Comparison of ENCODE assay signal across 1 cellular context in genomic region chr2:195656859-195657633, GRCh38.
A peak's percentile ranks its signal among the peaks of the same experiment; 100 is the strongest.
TF ChIP-seq lines count a peak whose summit lies in the region.

Gene SLC39A10, plus strand, starts transcription at chr2:195657226. Its CDS starts 22,817 bp downstream, at chr2:195680043.

TF ChIP-seq in HepG2, 621 proteins besides CTCF, POLR2A, EP300 and RAD21 (continued from another document and continues in another):
- TF ChIP-seq ZUFSP (CRISPR knock-in tag; IDR thresholded peaks at IDR 0.05; ENCODE audit: borderline replicate concordance) (no peak), ZNF605 (CRISPR knock-in tag; IDR thresholded peaks at IDR 0.05) (no peak), RARA (CRISPR knock-in tag; IDR thresholded peaks at IDR 0.05) (0 out of 2 replicates have a peak, but pooled peaks have one; percentile 6), NR2C2 (CRISPR knock-in tag; IDR thresholded peaks at IDR 0.05; ENCODE audit: borderline replicate concordance) (no peak), PHB2 (IDR thresholded peaks at IDR 0.05; ENCODE audit: partially characterized antibody) (no peak), PHF20 (CRISPR knock-in tag; IDR thresholded peaks at IDR 0.05) (0 out of 2 replicates have a peak, but pooled peaks have one; percentile 14), ATF7 (IDR thresholded peaks at IDR 0.05) (no peak), ATF7 (CRISPR knock-in tag; IDR thresholded peaks at IDR 0.05) (peak; percentile 24; the same call in 1 of the 2 replicates), SIN3B (IDR thresholded peaks at IDR 0.05; ENCODE audit: low read length) (no peak), ARID4A (CRISPR knock-in tag; IDR thresholded peaks at IDR 0.05; ENCODE audit: borderline replicate concordance) (no peak; the same call in 1 of the 2 replicates), ZNF83 (CRISPR knock-in tag; IDR thresholded peaks at IDR 0.05; ENCODE audit: borderline replicate concordance) (no peak), DR1 (CRISPR knock-in tag; IDR thresholded peaks at IDR 0.05) (peak; percentile 98), GABPB1 (CRISPR knock-in tag; IDR thresholded peaks at IDR 0.05) (peak; percentile 61), MXI1 (IDR thresholded peaks at IDR 0.05; ENCODE audit: borderline replicate concordance, low read depth, low read length) (peak; percentile 57; the same call in 1 of the 3 replicates), ETV6 (CRISPR knock-in tag; conservative IDR thresholded peaks at IDR 0.05) (0 out of 2 replicates have a peak, but pooled peaks have one; percentile 72), ATF5 (CRISPR knock-in tag; IDR thresholded peaks at IDR 0.05; ENCODE audit: low read depth) (no peak; the same call in 1 of the 2 replicates), ZMYM2 (CRISPR knock-in tag; IDR thresholded peaks at IDR 0.05) (no peak), ZNF597 (CRISPR knock-in tag; IDR thresholded peaks at IDR 0.05) (no peak), NONO (IDR thresholded peaks at IDR 0.05) (no peak), NONO (CRISPR knock-in tag; conservative IDR thresholded peaks at IDR 0.05) (peak; percentile 79), ZNF580 (CRISPR knock-in tag; IDR thresholded peaks at IDR 0.05; ENCODE audit: borderline replicate concordance, low read depth) (no peak), HBP1 (CRISPR knock-in tag; IDR thresholded peaks at IDR 0.05; ENCODE audit: low read depth) (no peak), ATF3 (CRISPR knock-in tag; IDR thresholded peaks at IDR 0.05) (peak; percentile 56; the same call in 1 of the 2 replicates), NFE2L1 (CRISPR knock-in tag; IDR thresholded peaks at IDR 0.05; ENCODE audit: borderline replicate concordance) (no peak), CBX5 (CRISPR knock-in tag; IDR thresholded peaks at IDR 0.05; ENCODE audit: borderline replicate concordance) (peak; percentile 88; the same call in 1 of the 2 replicates), ZNF782 (CRISPR knock-in tag; IDR thresholded peaks at IDR 0.05; ENCODE audit: borderline replicate concordance) (peak; percentile 35; the same call in 1 of the 2 replicates), HNRNPL (IDR thresholded peaks at IDR 0.05; ENCODE audit: low read depth, low read length) (no peak), KDM3A (CRISPR knock-in tag; IDR thresholded peaks at IDR 0.05; ENCODE audit: low read depth) (peak; percentile 56; the same call in 1 of the 2 replicates), GLI4 (CRISPR knock-in tag; IDR thresholded peaks at IDR 0.05; ENCODE audit: borderline replicate concordance) (0 out of 2 replicates have a peak, but pooled peaks have one; percentile 74), CBFB (CRISPR knock-in tag; IDR thresholded peaks at IDR 0.05) (no peak), ZKSCAN8 (CRISPR knock-in tag; IDR thresholded peaks at IDR 0.05; ENCODE audit: borderline replicate concordance) (no peak; the same call in 1 of the 2 replicates), ATF1 (CRISPR knock-in tag; IDR thresholded peaks at IDR 0.05) (peak; percentile 32; the same call in 1 of the 2 replicates), MIXL1 (CRISPR knock-in tag; IDR thresholded peaks at IDR 0.05) (no peak), TEAD3 (CRISPR knock-in tag; optimal IDR thresholded peaks at IDR 0.05; ENCODE audit: borderline replicate concordance) (peak; percentile 77), FLYWCH1 (CRISPR knock-in tag; IDR thresholded peaks at IDR 0.05) (no peak), ZSCAN31 (CRISPR knock-in tag; IDR thresholded peaks at IDR 0.05; ENCODE audit: low read depth) (0 out of 2 replicates have a peak, but pooled peaks have one; percentile 48), ZNF280B (CRISPR knock-in tag; IDR thresholded peaks at IDR 0.05; ENCODE audit: borderline replicate concordance) (peak; percentile 60), HMGA1 (CRISPR knock-in tag; conservative IDR thresholded peaks at IDR 0.05) (no peak), ZNF691 (CRISPR knock-in tag; IDR thresholded peaks at IDR 0.05; ENCODE audit: borderline replicate concordance, low read depth) (no peak), JARID2 (CRISPR knock-in tag; IDR thresholded peaks at IDR 0.05; ENCODE audit: insufficient replicate concordance) (no peak), ZNF609 (CRISPR knock-in tag; IDR thresholded peaks at IDR 0.05; ENCODE audit: borderline replicate concordance) (no peak), ATF6 (CRISPR knock-in tag; conservative IDR thresholded peaks at IDR 0.05) (no peak), HHEX (CRISPR knock-in tag; IDR thresholded peaks at IDR 0.05) (no peak)
